1 cellular context compared by ENCODE assay signal in genomic region chr15:42134617-42135243, GRCh38.
TF ChIP-seq lines count a peak whose summit lies in the region.

No MANE protein-coding gene starts in this region.

TF ChIP-seq in HepG2, 621 proteins besides CTCF, POLR2A, EP300 and RAD21 (continued from another document and continues in another):
- TF ChIP-seq ZSCAN29 (CRISPR knock-in tag; conservative IDR thresholded peaks at IDR 0.05) (no peak), ZNF34 (CRISPR knock-in tag; IDR thresholded peaks at IDR 0.05; ENCODE audit: borderline replicate concordance) (no peak), KDM4B (CRISPR knock-in tag; IDR thresholded peaks at IDR 0.05) (no peak), ISX (CRISPR knock-in tag; conservative IDR thresholded peaks at IDR 0.05) (no peak), ZNF318 (CRISPR knock-in tag; IDR thresholded peaks at IDR 0.05) (no peak), MLX (CRISPR knock-in tag; IDR thresholded peaks at IDR 0.05) (no peak), ZBTB46 (CRISPR knock-in tag; IDR thresholded peaks at IDR 0.05; ENCODE audit: borderline replicate concordance) (no peak), ZMAT3 (CRISPR knock-in tag; conservative IDR thresholded peaks at IDR 0.05) (no peak), NCOA5 (CRISPR knock-in tag; IDR thresholded peaks at IDR 0.05) (no peak), NFAT5 (CRISPR knock-in tag; IDR thresholded peaks at IDR 0.05) (no peak), ZNF335 (CRISPR knock-in tag; IDR thresholded peaks at IDR 0.05) (no peak), MED1 (CRISPR knock-in tag; IDR thresholded peaks at IDR 0.05) (0 out of 2 replicates have a peak, but pooled peaks have one; percentile 15), ZGPAT (CRISPR knock-in tag; IDR thresholded peaks at IDR 0.05) (peak; percentile 33; the same call in 1 of the 2 replicates), ZBTB2 (CRISPR knock-in tag; IDR thresholded peaks at IDR 0.05; ENCODE audit: low read depth) (no peak), CEBPG (CRISPR knock-in tag; IDR thresholded peaks at IDR 0.05) (peak; percentile 71), HOXA7 (CRISPR knock-in tag; IDR thresholded peaks at IDR 0.05) (no peak), TRIM22 (IDR thresholded peaks at IDR 0.05) (no peak), TBP (CRISPR knock-in tag; IDR thresholded peaks at IDR 0.05) (no peak), AHDC1 (CRISPR knock-in tag; IDR thresholded peaks at IDR 0.05; ENCODE audit: borderline replicate concordance) (peak; percentile 60; the same call in 1 of the 2 replicates)
